12 cellular contexts compared by ENCODE assay signal in the genomic region with DNA sequence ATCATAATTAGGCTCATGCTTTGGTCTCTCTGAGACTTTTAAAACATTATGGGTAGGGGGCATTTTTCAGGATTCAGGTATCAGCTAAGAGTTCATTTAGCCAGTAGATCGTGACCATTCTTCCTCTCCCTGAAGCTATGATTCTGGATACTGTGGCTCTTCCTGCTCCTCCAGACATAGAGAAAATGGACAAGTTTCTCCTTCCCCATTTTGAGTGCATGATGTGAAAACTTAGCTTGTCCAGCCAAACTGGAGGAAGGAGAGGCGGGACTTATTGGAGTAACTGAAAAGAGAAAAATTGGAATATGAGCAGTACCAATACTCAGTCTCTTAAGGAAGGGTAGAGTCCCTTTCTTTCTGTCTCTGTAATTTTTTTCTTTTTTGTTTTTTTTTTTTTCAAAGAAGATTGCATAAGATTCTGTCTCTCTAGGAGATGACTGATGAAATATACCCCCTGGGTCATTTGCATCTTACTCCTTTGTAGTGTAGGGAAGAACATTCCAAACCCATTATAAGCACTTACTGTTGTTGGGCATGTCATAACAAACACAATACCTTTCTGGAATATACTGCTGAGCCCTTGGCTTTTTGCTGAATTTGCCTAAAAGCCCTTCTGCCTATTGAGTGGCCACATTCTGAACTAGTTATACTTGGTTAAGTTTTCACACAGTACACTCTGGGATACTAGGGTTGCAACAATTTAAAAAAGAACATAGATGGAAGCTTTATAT.
DNase-seq lines count a peak whose midpoint lies in the region; ATAC-seq, FAIRE-seq and TF ChIP-seq lines count a peak whose summit lies in the region.
"Had no signal": no experiment of that assay in that cellular context is flagged by ENCODE, and none has a peak within 500 bp of the region (broad histone marks: within the 10 kb centered on the region; RNA-seq: fewer than 3 reads in every experiment).

No MANE protein-coding gene starts in this region.

- TF ChIP-seq CTCF in CD14-positive monocyte (IDR thresholded peaks at IDR 0.05) (no peak), chondrocyte (IDR thresholded peaks at IDR 0.05) (no peak), HepG2 (CRISPR knock-in tag; IDR thresholded peaks at IDR 0.05) (no peak), GM13976 (IDR thresholded peaks at IDR 0.05; ENCODE audit: borderline replicate concordance, control extremely low read depth, extremely low read depth, insufficient read depth, missing control alignments) (no peak)

- H3K4me1 Mint-ChIP-seq in CD14-positive monocyte (peaks cover 34% of the 10 kb centered on the region), chondrocyte (ENCODE audit: low read depth) (peaks cover 37% of the 10 kb centered on the region)

- H3K4me3 Mint-ChIP-seq in CD14-positive monocyte (no peak overlapping the region), chondrocyte (ENCODE audit: unreplicated experiment) (no peak overlapping the region)

- H3K9me3 Mint-ChIP-seq in CD14-positive monocyte = peaks cover 0 to 6% (median 2%) of the 10 kb centered on the region in 7 donors
- H3K9me3 Mint-ChIP-seq in chondrocyte (ENCODE audit: low read depth) = peaks cover 2% of the 10 kb centered on the region

- H3K4me2 ChIP-seq in HepG2 (ENCODE audit: low read depth, low read length) = no peak overlapping the region
- H3K4me2 ChIP-seq: KMS-11 had no signal

- in situ Hi-C loops in HepG2 (cut with HindIII; ENCODE audit: extremely low pct_ligation_motif_present, low pct_unique_long_range_greater_than_20kb) = no loop called here
- in situ Hi-C loops in GM13976 (cut with MboI; ENCODE audit: low sequenced_read_pairs, unreplicated experiment) = no loop called here

- H3K9ac ChIP-seq in HepG2 (ENCODE audit: insufficient read depth, low read depth, low read length) = no peak overlapping the region
- H3K9ac ChIP-seq: KMS-11 had no signal

- WGBS in HepG2 (ENCODE audit: low lambda C conversion rate) = 97% methylated on average over 2 of the region's 2 CpGs

- no peaks in the 10 kb centered on the region for H4K20me1 ChIP-seq in HepG2 (ENCODE audit: insufficient read depth, low read length)

- no peak for TF ChIP-seq EP300 in HepG2 (IDR thresholded peaks at IDR 0.05; ENCODE audit: low read depth in 2 of 2, low read length in 2 of 2)
- TF ChIP-seq EP300 in HepG2 (CRISPR knock-in tag; IDR thresholded peaks at IDR 0.05; ENCODE audit: borderline replicate concordance) = no peak

- FAIRE-seq in HepG2 (lab: Jason Lieb, UNC) = no peak

- H3K9me3 ChIP-seq in HepG2 (ENCODE audit: low read length) = no peaks in the 10 kb centered on the region
- H3K9me3 ChIP-seq: prostate gland had no signal

- H3K27me3 ChIP-seq in HepG2 (ENCODE audit: control insufficient read depth in 1 of 2, insufficient read depth in 2 of 2, low read length in 2 of 2) = no peaks in the 10 kb centered on the region

- H3K27ac ChIP-seq in HepG2 (ENCODE audit: extremely low read length, insufficient read depth, low read length) = no peak overlapping the region
- H3K27ac ChIP-seq: KMS-11, prostate gland had no signal

- POLR2A ChIA-PET in HepG2 (lab: Yijun Ruan, JAX) = interaction anchor here (1.6 kb wide), 1 partner anchor 72 kb away, joined by 6 read pairs; no protein-coding TSS in a partner anchor

- H3K27me3 Mint-ChIP-seq in CD14-positive monocyte (ENCODE audit: low read depth in 3 of 3) (peaks cover 0 to 2% (median 0%) of the 10 kb centered on the region in 3 donors), chondrocyte (ENCODE audit: low read depth) (no peaks in the 10 kb centered on the region)

- H3K36me3 Mint-ChIP-seq in CD14-positive monocyte (peaks cover 0 to 2% of the 10 kb centered on the region in 2 donors), chondrocyte (ENCODE audit: low read depth) (peaks cover 9% of the 10 kb centered on the region)

- TF ChIP-seq POLR2A in HepG2 (IDR thresholded peaks at IDR 0.05; ENCODE audit: insufficient read depth in 1 of 2, low read depth in 2 of 2, low read length in 2 of 2) = no peak

- H3K27ac Mint-ChIP-seq in CD14-positive monocyte (peak overlapping the region in 6 of 7 donors; percentile 14 to 81 (median 76)), chondrocyte (ENCODE audit: unreplicated experiment) (peak overlapping the region; percentile 32)

- H3K4me3 ChIP-seq in HepG2 (replicated peaks in 1 of 3; ENCODE audit: insufficient read depth in 1 of 3, low read depth in 2 of 3, low read length in 3 of 3) = no peak overlapping the region
- H3K4me3 ChIP-seq: prostate gland had no signal

- no peak overlapping the region for H2AFZ ChIP-seq in HepG2 (ENCODE audit: low read length)

- no peaks in the 10 kb centered on the region for H3K36me3 ChIP-seq in HepG2 (replicated peaks in 1 of 2; ENCODE audit: control insufficient read depth in 1 of 2, insufficient read depth in 2 of 2, low read length in 2 of 2)
- H3K36me3 ChIP-seq: prostate gland had no signal

- peaks cover 24% of the 10 kb centered on the region for H3K4me1 ChIP-seq in HepG2 (ENCODE audit: insufficient read depth, low read length)
- H3K4me1 ChIP-seq: prostate gland had no signal

- BruUV-seq in HepG2 (replicated peaks; lab: Mats Ljungman, UMichigan) = no TSS peak

- no peaks in the 10 kb centered on the region for H3K79me2 ChIP-seq in HepG2 (ENCODE audit: insufficient read depth, low read length)

- intact Hi-C loops in CD14-positive monocyte (cut with micrococcal nuclease) (no loop called here), HepG2 (cut with micrococcal nuclease; ENCODE audit: unreplicated experiment) (no loop called here)

- DNase-seq in CD14-positive monocyte (ENCODE audit: low spot score) (no peak), M059J (ENCODE audit: low read depth) (peak; percentile 95), chondrocyte (ENCODE audit: low spot score) (no peak), HepG2 (ENCODE audit: low spot score) (no peak), GM13976 (ENCODE audit: low spot score) (no peak), NCI-H748 treated with DMSO at 0.1 percent for 48 hours (lab: John Stamatoyannopoulos, UW) (no peak), NCI-H1105 treated with DMSO at 0.1 percent for 48 hours (lab: John Stamatoyannopoulos, UW) (no peak)
- DNase-seq: DMS153; stimulated activated CD8-positive, alpha-beta memory T cell treated with anti-CD3 and anti-CD28 coated beads, Interleukin-4, amount 100 ng/mL, for 48 hours had no signal

- CTCF ChIA-PET in HepG2 (lab: Yijun Ruan, JAX; ENCODE audit: low intra/inter-chr PET ratio, low total read pairs) = no interaction called here

- ATAC-seq in HepG2 (no peak), HG03025 (IDR thresholded peaks at IDR 0.05; ENCODE audit: low FRiP score, unreplicated experiment) (no peak)

- no peak for TF ChIP-seq RAD21 in HepG2 (CRISPR knock-in tag; IDR thresholded peaks at IDR 0.05)

TF ChIP-seq in HepG2, 621 proteins besides CTCF, POLR2A, EP300 and RAD21:
- TF ChIP-seq ZNF800 (CRISPR knock-in tag; IDR thresholded peaks at IDR 0.05) (no peak), MAFK (conservative IDR thresholded peaks at IDR 0.05 in 1 of 2, IDR thresholded peaks at IDR 0.05 in 1 of 2; ENCODE audit: low read length in 2 of 2) (0 out of 4 replicates have a peak, but pooled peaks of 1 of the 2 experiments have one; percentile 25), GATAD2A (CRISPR knock-in tag; IDR thresholded peaks at IDR 0.05) (peak; percentile 21; the same call in 1 of the 2 replicates), CEBPB (IDR thresholded peaks at IDR 0.05; ENCODE audit: borderline replicate concordance, low read depth, low read length) (peak; percentile 26; the same call in 1 of the 2 replicates)
